Comparison of ENCODE assay signal across 1 cellular context in the genomic region with DNA sequence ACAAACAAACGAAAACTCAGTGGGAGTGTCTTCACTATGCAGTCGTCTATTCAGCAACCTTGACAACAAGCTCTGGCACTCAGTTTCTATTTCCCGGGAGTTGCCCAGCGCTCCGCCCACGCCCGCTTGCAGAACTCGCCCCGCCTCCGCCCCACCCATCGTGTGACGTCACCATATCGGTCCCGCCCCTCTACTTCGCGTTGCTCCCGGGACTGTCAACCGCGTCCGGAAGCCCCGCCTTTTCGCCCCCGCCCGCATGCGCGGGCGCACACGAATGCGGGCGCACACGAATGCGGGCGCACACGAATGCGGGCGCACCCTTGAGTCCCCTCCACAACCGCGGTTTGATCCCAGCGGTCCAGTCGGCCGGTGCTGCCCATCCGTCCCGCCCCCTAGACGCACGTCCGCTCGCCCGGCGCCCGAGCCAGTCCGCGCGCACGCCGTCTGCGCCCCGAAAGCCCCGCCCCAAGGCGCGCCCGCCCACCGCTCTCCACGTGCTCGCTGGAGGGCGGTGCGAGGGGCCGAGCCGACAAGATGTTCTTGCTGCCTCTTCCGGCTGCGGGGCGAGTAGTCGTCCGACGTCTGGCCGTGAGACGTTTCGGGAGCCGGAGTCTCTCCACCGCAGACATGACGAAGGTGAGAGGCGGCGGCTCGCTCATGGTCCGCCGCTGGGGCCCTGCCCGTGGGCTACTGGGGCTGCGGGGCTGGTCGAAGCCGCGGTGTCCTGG.
TF ChIP-seq lines count a peak whose summit lies in the region.

A gene (plus strand): TSS at position 267 of the 728 bp plus-strand sequence. CDS start 268 bp downstream, at position 535.

TF ChIP-seq in WTC11, 78 proteins besides CTCF, POLR2A, EP300 and RAD21 (continued from another document):
- no peak for TF ChIP-seq ZNF396 (CRISPR knock-in tag; IDR thresholded peaks at IDR 0.05; ENCODE audit: borderline replicate concordance)
- 0 out of 2 replicates have a peak, but pooled peaks have one; percentile 70 for TF ChIP-seq GABPB1 (CRISPR knock-in tag; IDR thresholded peaks at IDR 0.05)
- TF ChIP-seq NR2C2 (CRISPR knock-in tag; IDR thresholded peaks at IDR 0.05): no peak; the same call in 1 of the 2 replicates
- TF ChIP-seq GRHL2 (CRISPR knock-in tag; IDR thresholded peaks at IDR 0.05; ENCODE audit: insufficient replicate concordance, severe bottlenecking): no peak
- no peak for TF ChIP-seq ZNF317 (CRISPR knock-in tag; IDR thresholded peaks at IDR 0.05; ENCODE audit: borderline replicate concordance, low read depth)
- TF ChIP-seq, protein P1, sequence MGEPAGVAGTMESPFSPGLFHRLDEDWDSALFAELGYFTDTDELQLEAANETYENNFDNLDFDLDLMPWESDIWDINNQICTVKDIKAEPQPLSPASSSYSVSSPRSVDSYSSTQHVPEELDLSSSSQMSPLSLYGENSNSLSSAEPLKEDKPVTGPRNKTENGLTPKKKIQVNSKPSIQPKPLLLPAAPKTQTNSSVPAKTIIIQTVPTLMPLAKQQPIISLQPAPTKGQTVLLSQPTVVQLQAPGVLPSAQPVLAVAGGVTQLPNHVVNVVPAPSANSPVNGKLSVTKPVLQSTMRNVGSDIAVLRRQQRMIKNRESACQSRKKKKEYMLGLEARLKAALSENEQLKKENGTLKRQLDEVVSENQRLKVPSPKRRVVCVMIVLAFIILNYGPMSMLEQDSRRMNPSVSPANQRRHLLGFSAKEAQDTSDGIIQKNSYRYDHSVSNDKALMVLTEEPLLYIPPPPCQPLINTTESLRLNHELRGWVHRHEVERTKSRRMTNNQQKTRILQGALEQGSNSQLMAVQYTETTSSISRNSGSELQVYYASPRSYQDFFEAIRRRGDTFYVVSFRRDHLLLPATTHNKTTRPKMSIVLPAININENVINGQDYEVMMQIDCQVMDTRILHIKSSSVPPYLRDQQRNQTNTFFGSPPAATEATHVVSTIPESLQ (CRISPR knock-in tag; IDR thresholded peaks at IDR 0.05): no peak
- TF ChIP-seq, protein P2, sequence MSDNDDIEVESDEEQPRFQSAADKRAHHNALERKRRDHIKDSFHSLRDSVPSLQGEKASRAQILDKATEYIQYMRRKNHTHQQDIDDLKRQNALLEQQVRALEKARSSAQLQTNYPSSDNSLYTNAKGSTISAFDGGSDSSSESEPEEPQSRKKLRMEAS (CRISPR knock-in tag; IDR thresholded peaks at IDR 0.05): peak; percentile 98
